8 cellular contexts compared by ENCODE assay signal in genomic region chr6:99611148-99611547, GRCh38. TPM values are rescaled to one million over a fixed set of nuclear protein-coding genes. Genes with fewer than 3 reads are reported as not detected.
A peak's percentile ranks its signal among the peaks of the same experiment; 100 is the strongest.
DNase-seq lines count a peak whose midpoint lies in the region; ATAC-seq and TF ChIP-seq lines count a peak whose summit lies in the region.
"Had no signal": no experiment of that assay in that cellular context is flagged by ENCODE, and none has a peak within 500 bp of the region (broad histone marks: within the 10 kb centered on the region; RNA-seq: fewer than 3 reads in every experiment).

No MANE protein-coding gene starts in this region.

- no peak overlapping the region for H3K27ac ChIP-seq in foreskin keratinocyte

- peaks cover 21% of the 10 kb centered on the region for H3K4me1 Mint-ChIP-seq in central memory CD8-positive, alpha-beta T cell
- H3K4me1 Mint-ChIP-seq in MCF 10A (ENCODE audit: insufficient read depth, unreplicated experiment) = no peaks in the 10 kb centered on the region

- POLR2A ChIA-PET in MCF 10A (lab: Yijun Ruan, JAX) = interaction anchor here (1.6 kb wide), 1 partner anchor 42 kb away, joined by 6 read pairs; the partner anchor contains the start of gene CCNC

- DNase-seq in central memory CD8-positive, alpha-beta T cell (ENCODE audit: low spot score in 2 of 2) = no peak
- no peak for DNase-seq in foreskin keratinocyte
- no peak for DNase-seq in MCF 10A (ENCODE audit: unreplicated experiment)
- no peak for DNase-seq in GM03348 (ENCODE audit: low spot score)
- DNase-seq: activated naive CD8-positive, alpha-beta T cell treated with anti-CD3 and anti-CD28 coated beads, Interleukin-2, amount 10 ng/mL, durations not matched to agents 7 days and 5 days had no signal

- H3K4me3 Mint-ChIP-seq in central memory CD8-positive, alpha-beta T cell = no peak overlapping the region
- H3K4me3 Mint-ChIP-seq in MCF 10A (ENCODE audit: unreplicated experiment) = no peak overlapping the region
- H3K4me3 Mint-ChIP-seq: activated naive CD8-positive, alpha-beta T cell treated with anti-CD3 and anti-CD28 coated beads, Interleukin-2, amount 10 ng/mL, durations not matched to agents 7 days and 5 days had no signal

- no peak overlapping the region for H3K27ac Mint-ChIP-seq in central memory CD8-positive, alpha-beta T cell (ENCODE audit: low read depth)
- H3K27ac Mint-ChIP-seq in MCF 10A (ENCODE audit: low read depth, unreplicated experiment) = no peak overlapping the region
- H3K27ac Mint-ChIP-seq: activated naive CD8-positive, alpha-beta T cell treated with anti-CD3 and anti-CD28 coated beads, Interleukin-2, amount 10 ng/mL, durations not matched to agents 7 days and 5 days had no signal

- BruUV-seq in MCF 10A (replicated peaks; lab: Mats Ljungman, UMichigan) = no TSS peak

- peaks cover 100% of the 10 kb centered on the region for H3K27me3 ChIP-seq in foreskin keratinocyte

- CTCF ChIA-PET in MCF 10A (lab: Yijun Ruan, JAX) = interaction anchor here (0.5 to 2.0 kb wide), 4 partner anchors 12 to 135 kb away, joined by 3 to 6 read pairs (median 3); no protein-coding TSS in a partner anchor

- peaks cover 4% of the 10 kb centered on the region for H3K4me1 ChIP-seq in foreskin keratinocyte

- TF ChIP-seq CTCF in foreskin keratinocyte (conservative IDR thresholded peaks at IDR 0.05) (no peak), MCF 10A (IDR thresholded peaks at IDR 0.05; ENCODE audit: unreplicated experiment) (no peak)

- ATAC-seq in GM18870 (IDR thresholded peaks at IDR 0.05; ENCODE audit: unreplicated experiment) (peak; percentile 86), GM21619 (IDR thresholded peaks at IDR 0.05; ENCODE audit: unreplicated experiment) (peak; percentile 56), HG03439 (IDR thresholded peaks at IDR 0.05; ENCODE audit: unreplicated experiment) (peak; percentile 57), foreskin keratinocyte (no peak)
- peak; percentile 25 for ATAC-seq in central memory CD8-positive, alpha-beta T cell (replicated peaks; ENCODE audit: extremely low read depth, poor library complexity, severe bottlenecking)

- intact Hi-C loops in MCF 10A (cut with micrococcal nuclease) = no loop called here

- peaks cover 7% of the 10 kb centered on the region for H3K36me3 Mint-ChIP-seq in central memory CD8-positive, alpha-beta T cell (ENCODE audit: insufficient read depth)
- no peaks in the 10 kb centered on the region for H3K36me3 Mint-ChIP-seq in MCF 10A (ENCODE audit: insufficient read depth, unreplicated experiment)

- H3K9me3 Mint-ChIP-seq in central memory CD8-positive, alpha-beta T cell = no peaks in the 10 kb centered on the region
- no peaks in the 10 kb centered on the region for H3K9me3 Mint-ChIP-seq in MCF 10A (ENCODE audit: unreplicated experiment)

- peaks cover 90% of the 10 kb centered on the region for H3K27me3 Mint-ChIP-seq in central memory CD8-positive, alpha-beta T cell
- peaks cover 69% of the 10 kb centered on the region for H3K27me3 Mint-ChIP-seq in MCF 10A (ENCODE audit: insufficient read depth, unreplicated experiment)

RNA-seq across cellular contexts. Expression of gene PRDM13, which starts 4.5 kb away (rescaled TPM):
- total RNA-seq in foreskin keratinocyte (not detected in 2 replicates), MCF 10A (2022) (not detected in 2 replicates)
- not detected in 2 replicates for polyA plus RNA-seq in foreskin keratinocyte
- total RNA-seq: activated naive CD8-positive, alpha-beta T cell treated with anti-CD3 and anti-CD28 coated beads, Interleukin-2, amount 10 ng/mL, durations not matched to agents 7 days and 5 days had no signal

RNA-seq across cellular contexts. Expression of gene CCNC, which starts 42.7 kb away (rescaled TPM):
- total RNA-seq in foreskin keratinocyte (80.3 and 84.4 TPM in 2 replicates), MCF 10A (2022) (54.0 and 76.5 TPM in 2 replicates)
- 45.0 and 53.5 TPM in 2 replicates for polyA plus RNA-seq in foreskin keratinocyte
